Comparison of ENCODE assay signal across 9 cellular contexts in the genomic region with DNA sequence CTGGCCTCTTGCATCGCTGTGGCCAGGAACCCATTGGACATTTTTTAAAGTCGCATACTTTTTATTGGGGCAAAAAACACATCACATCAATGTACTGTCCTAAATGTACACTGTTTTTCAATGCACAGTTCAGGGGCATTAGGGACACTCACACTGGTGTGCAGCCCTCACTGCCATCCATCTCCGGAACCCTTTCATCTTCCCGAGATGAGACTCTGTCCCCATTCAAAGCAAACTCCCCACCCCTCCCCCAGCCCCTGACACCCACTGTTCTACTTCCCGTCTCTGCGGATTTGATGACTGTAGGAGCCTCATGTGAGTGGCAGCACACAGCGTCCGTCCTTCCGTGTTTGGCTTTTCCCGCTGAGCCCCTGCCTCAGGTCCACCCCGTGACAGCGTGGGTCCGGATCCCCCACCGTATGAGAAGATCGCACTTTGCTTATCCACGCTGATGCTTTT. TPM values are rescaled to one million over a fixed set of nuclear protein-coding genes. Genes with fewer than 3 reads are reported as not detected.
DNase-seq lines count a peak whose midpoint lies in the region; ATAC-seq, FAIRE-seq and TF ChIP-seq lines count a peak whose summit lies in the region.
"Had no signal": no experiment of that assay in that cellular context is flagged by ENCODE, and none has a peak within 500 bp of the region (broad histone marks: within the 10 kb centered on the region; RNA-seq: fewer than 3 reads in every experiment).

No MANE protein-coding gene starts in this region.

- no peaks in the 10 kb centered on the region for H3K9me3 Mint-ChIP-seq in naive thymus-derived CD4-positive, alpha-beta T cell

- no peak for TF ChIP-seq POLR2A in testis (IDR thresholded peaks at IDR 0.05)
- TF ChIP-seq POLR2A in transverse colon (IDR thresholded peaks at IDR 0.05): no peak

- H3K9me3 ChIP-seq in naive thymus-derived CD4-positive, alpha-beta T cell (ENCODE audit: control insufficient read depth in 2 of 3, low read length in 3 of 3): no peaks in the 10 kb centered on the region
- no peaks in the 10 kb centered on the region for H3K9me3 ChIP-seq in testis
- H3K9me3 ChIP-seq in transverse colon: no peaks in the 10 kb centered on the region

- H3K27me3 ChIP-seq in naive thymus-derived CD4-positive, alpha-beta T cell (ENCODE audit: control insufficient read depth in 2 of 2, insufficient read depth in 2 of 2, low read length in 2 of 2): no peaks in the 10 kb centered on the region
- H3K27me3 ChIP-seq in testis (no peaks in the 10 kb centered on the region), transverse colon (no peaks in the 10 kb centered on the region)

- peak overlapping the region in 8 of 9 donors; percentile 5 to 82 (median 50) for H3K27ac Mint-ChIP-seq in naive thymus-derived CD4-positive, alpha-beta T cell

- 72 to 79% methylated on average over 16 of the region's 16 CpGs for WGBS in testis, 2 donors
- 57 to 68% methylated on average over 14 to 16 of the region's 16 CpGs for WGBS in transverse colon (ENCODE audit: low coverage in 1 of 2), 2 donors

- TF ChIP-seq CTCF in testis (IDR thresholded peaks at IDR 0.05) (no peak), transverse colon (IDR thresholded peaks at IDR 0.05) (no peak)

- no peaks in the 10 kb centered on the region for H3K36me3 Mint-ChIP-seq in naive thymus-derived CD4-positive, alpha-beta T cell

- no peak for TF ChIP-seq EP300 in transverse colon (IDR thresholded peaks at IDR 0.05; ENCODE audit: low read depth)

- CTCF ChIA-PET in naive thymus-derived CD4-positive, alpha-beta T cell (lab: Charles Lee): no interaction called here

- in situ Hi-C loops in transverse colon (cut with MboI; ENCODE audit: low pct_ligation_motif_present in 1 of 4, low pct_unique_long_range_greater_than_20kb in 1 of 4, low sequenced_read_pairs in 3 of 4): no loop called here

- peak overlapping the region; percentile 16 for H3K4me3 ChIP-seq in naive thymus-derived CD4-positive, alpha-beta T cell (ENCODE audit: low read length)
- H3K4me3 ChIP-seq in testis: no peak overlapping the region
- no peak overlapping the region for H3K4me3 ChIP-seq in transverse colon

- H3K27me3 Mint-ChIP-seq in naive thymus-derived CD4-positive, alpha-beta T cell: no peaks in the 10 kb centered on the region

- H3K4me1 Mint-ChIP-seq in naive thymus-derived CD4-positive, alpha-beta T cell: peaks cover 3 to 17% (median 12%) of the 10 kb centered on the region in 7 donors

- POLR2A ChIA-PET in naive thymus-derived CD4-positive, alpha-beta T cell (lab: Charles Lee): no interaction called here

- DNase-seq in activated gamma-delta T cell treated with Interleukin-2 at 50 U/mL for 16 hours (peak; percentile 43), activated gamma-delta T cell (lab: John Stamatoyannopoulos, UW) (no peak), activated T-cell treated with anti-CD3 and anti-CD28 coated beads for 4 hours (peak; percentile 14), testis (peak; percentile 14), transverse colon (no peak), urothelium cell line (ENCODE audit: low spot score) (no peak), hippocampal formation (lab: John Stamatoyannopoulos, UW) (no peak)
- DNase-seq in naive thymus-derived CD4-positive, alpha-beta T cell: peak in 2 of 9 donors; percentile 15

- intact Hi-C loops in naive thymus-derived CD4-positive, alpha-beta T cell (cut with micrococcal nuclease): no loop called here
- intact Hi-C loops in testis (cut with DNase I; ENCODE audit: low total_unique reads): no loop called here
- intact Hi-C loops in transverse colon (cut with DNase I; ENCODE audit: low total_unique reads): no loop called here

- no peak overlapping the region for H3K27ac ChIP-seq in naive thymus-derived CD4-positive, alpha-beta T cell (ENCODE audit: low read depth, low read length)
- H3K27ac ChIP-seq in testis (no peak overlapping the region), transverse colon (no peak overlapping the region)

- FAIRE-seq in urothelium cell line (lab: Jason Lieb, UNC): no peak

- peak overlapping the region; percentile 16 to 80 (median 48) for H3K4me3 Mint-ChIP-seq in naive thymus-derived CD4-positive, alpha-beta T cell

- peaks cover 0 to 28% of the 10 kb centered on the region in 2 donors for H3K4me1 ChIP-seq in naive thymus-derived CD4-positive, alpha-beta T cell (ENCODE audit: control insufficient read depth in 2 of 2, insufficient read depth in 2 of 2, low read length in 2 of 2)
- peaks cover 9% of the 10 kb centered on the region for H3K4me1 ChIP-seq in testis
- H3K4me1 ChIP-seq in transverse colon: peaks cover 0 to 20% (median 13%) of the 10 kb centered on the region in 4 donors

- H3K36me3 ChIP-seq in naive thymus-derived CD4-positive, alpha-beta T cell (ENCODE audit: control insufficient read depth in 2 of 3, insufficient read depth in 3 of 3, low read length in 3 of 3): no peaks in the 10 kb centered on the region
- H3K36me3 ChIP-seq in testis (ENCODE audit: low read depth, missing control alignments) (no peaks in the 10 kb centered on the region), transverse colon (no peaks in the 10 kb centered on the region)

- ATAC-seq in naive thymus-derived CD4-positive, alpha-beta T cell: peak; percentile 57

RNA-seq across cellular contexts. Expression of a gene that starts 41.8 kb away (rescaled TPM):
- total RNA-seq in naive thymus-derived CD4-positive, alpha-beta T cell: not detected
- polyA plus RNA-seq in naive thymus-derived CD4-positive, alpha-beta T cell: not detected
- 1 to 10 TPM; 1.1 to 2.0 TPM for total RNA-seq in testis
- 1.2 TPM for polyA plus RNA-seq in testis (ENCODE audit: insufficient read depth, low read depth, low replicate concordance)
- not detected for total RNA-seq in transverse colon

RNA-seq across cellular contexts. Expression of a gene that starts 52.4 kb away (rescaled TPM):
- not detected for total RNA-seq in naive thymus-derived CD4-positive, alpha-beta T cell
- not detected for polyA plus RNA-seq in naive thymus-derived CD4-positive, alpha-beta T cell
- total RNA-seq in testis (not detected), transverse colon (not detected)
- polyA plus RNA-seq in testis (ENCODE audit: insufficient read depth, low read depth, low replicate concordance): not detected
- total RNA-seq: MCF 10A had no signal

RNA-seq across cellular contexts. Expression of a gene that starts 57.0 kb away (rescaled TPM):
- 1 to 10 TPM in 1 of 5 experiments, under 1 TPM in 3, not detected in 1; 0.32 to 2.1 (median 0.45) TPM for total RNA-seq in naive thymus-derived CD4-positive, alpha-beta T cell
- not detected for polyA plus RNA-seq in naive thymus-derived CD4-positive, alpha-beta T cell
- total RNA-seq in testis (1 to 10 TPM; 4.8 to 5.8 TPM), transverse colon (10 to 100 TPM in 1 of 4 donors, 1 to 10 TPM in 2, not detected in 1; 2.3 to 14.7 (median 3.0) TPM)
- polyA plus RNA-seq in testis (ENCODE audit: insufficient read depth, low read depth, low replicate concordance): 1.3 TPM
- total RNA-seq: MCF 10A had no signal

Comparison
In these comparisons a context has a peak if more than half of its experiments do, and no peak if none do; other contexts are left out.
1. DNase-seq: peak in activated gamma-delta T cell treated with Interleukin-2 at 50 U/mL for 16 hours (single experiment), activated T-cell treated with anti-CD3 and anti-CD28 coated beads for 4 hours (single experiment) and testis (single experiment); none in activated gamma-delta T cell (single experiment), transverse colon (single experiment), urothelium cell line (single experiment) and hippocampal formation (0 of 2).